Comparison of ENCODE assay signal across 8 cellular contexts in genomic region chr7:47577351-47577919, GRCh38. TPM values are rescaled to one million over a fixed set of nuclear protein-coding genes. Genes with fewer than 3 reads are reported as not detected.
A peak's percentile ranks its signal among the peaks of the same experiment; 100 is the strongest.
DNase-seq lines count a peak whose midpoint lies in the region; TF ChIP-seq lines count a peak whose summit lies in the region.
"Had no signal": no experiment of that assay in that cellular context is flagged by ENCODE, and none has a peak within 500 bp of the region (broad histone marks: within the 10 kb centered on the region; RNA-seq: fewer than 3 reads in every experiment).

No MANE protein-coding gene starts in this region.

- no peak overlapping the region for H3K9ac ChIP-seq in endodermal cell (ENCODE audit: extremely low read depth, low read length, poor library complexity, severe bottlenecking)

- H3K4me2 ChIP-seq in OCI-LY7 (ENCODE audit: low read length): peak overlapping the region; percentile 63

- H3K27ac ChIP-seq in OCI-LY7 (ENCODE audit: low read depth, low read length, poor library complexity, severe bottlenecking) (peak overlapping the region; percentile 75), endodermal cell (ENCODE audit: low read depth, low read length) (no peak overlapping the region)

- POLR2A ChIA-PET in OCI-LY7 (lab: Charles Lee): interaction anchor here (0.6 to 1.6 kb wide), 5 partner anchors 8 to 93 kb away, joined by 3 to 5 read pairs (median 4); no protein-coding TSS in a partner anchor
- POLR2A ChIA-PET in activated CD4-positive, alpha-beta memory T cell treated with anti-CD3 and anti-CD28 coated beads, Interleukin-2, amount 10 ng/mL, durations not matched to agents 7 days and 5 days (lab: Charles Lee): no interaction called here

- CTCF ChIA-PET in OCI-LY7 (lab: Charles Lee; ENCODE audit: unreplicated experiment): interaction anchor here (0.8 kb wide), 1 partner anchor 81 kb away, joined by 3 read pairs; no protein-coding TSS in a partner anchor
- CTCF ChIA-PET in activated CD4-positive, alpha-beta memory T cell treated with anti-CD3 and anti-CD28 coated beads, Interleukin-2, amount 10 ng/mL, durations not matched to agents 7 days and 5 days (lab: Charles Lee): no interaction called here

- DNase-seq in OCI-LY7 (ENCODE audit: low spot score) (peak; percentile 38), endodermal cell (no peak), nephron progenitor cell (no peak), type B pancreatic cell (ENCODE audit: extremely low spot score, unreplicated experiment) (no peak), CD1c-positive myeloid dendritic cell (ENCODE audit: extremely low spot score) (no peak)
- no peak for DNase-seq in activated CD4-positive, alpha-beta memory T cell treated with anti-CD3 and anti-CD28 coated beads, Interleukin-2, amount 10 ng/mL, durations not matched to agents 7 days and 5 days
- no peak for DNase-seq in activated CD8-positive, alpha-beta memory T cell treated with anti-CD3 and anti-CD28 coated beads, Interleukin-2, amount 50 U/mL, for 48 hours
- DNase-seq: NCI-H1092 treated with DMSO at 0.1 percent for 48 hours had no signal

- peaks cover 30% of the 10 kb centered on the region; the same call in 1 of the 2 replicates for H3K79me2 ChIP-seq in OCI-LY7 (ENCODE audit: insufficient read depth, low read depth, low read length)

- H4K20me1 ChIP-seq in OCI-LY7 (ENCODE audit: insufficient read depth, low read length): no peaks in the 10 kb centered on the region

- TF ChIP-seq CTCF in OCI-LY7 (conservative IDR thresholded peaks at IDR 0.05; ENCODE audit: low read length): no peak
- TF ChIP-seq CTCF in endodermal cell (conservative IDR thresholded peaks at IDR 0.05): no peak
- no peak for TF ChIP-seq CTCF in nephron progenitor cell (IDR thresholded peaks at IDR 0.05)
- TF ChIP-seq CTCF in type B pancreatic cell (conservative IDR thresholded peaks at IDR 0.05): no peak

- H2AFZ ChIP-seq in OCI-LY7 (ENCODE audit: low read length): no peak overlapping the region

- H3K4me1 ChIP-seq in OCI-LY7 (ENCODE audit: insufficient read depth, low read length, poor library complexity, severe bottlenecking): peaks cover 83% of the 10 kb centered on the region
- peaks cover 12% of the 10 kb centered on the region for H3K4me1 ChIP-seq in endodermal cell (ENCODE audit: control insufficient read depth, insufficient read depth, low read length)

- H3K36me3 ChIP-seq in OCI-LY7 (ENCODE audit: insufficient read depth, low read length) (peaks cover 6% of the 10 kb centered on the region; the same call in 1 of the 2 replicates), endodermal cell (ENCODE audit: control insufficient read depth, insufficient read depth, low read length) (no peaks in the 10 kb centered on the region)

- H3K27me3 Mint-ChIP-seq in endodermal cell (ENCODE audit: insufficient read depth): peaks cover 3% of the 10 kb centered on the region
- H3K27me3 Mint-ChIP-seq in nephron progenitor cell (ENCODE audit: low read depth, poor library complexity): peaks cover 7% of the 10 kb centered on the region
- H3K27me3 Mint-ChIP-seq in type B pancreatic cell: peaks cover 5% of the 10 kb centered on the region
- H3K27me3 Mint-ChIP-seq in activated CD4-positive, alpha-beta memory T cell treated with anti-CD3 and anti-CD28 coated beads, Interleukin-2, amount 10 ng/mL, durations not matched to agents 7 days and 5 days: peaks cover 10% of the 10 kb centered on the region

- H3K36me3 Mint-ChIP-seq in endodermal cell (ENCODE audit: low read depth): peaks cover 5% of the 10 kb centered on the region
- H3K36me3 Mint-ChIP-seq in nephron progenitor cell (ENCODE audit: low read depth): peaks cover 23% of the 10 kb centered on the region
- H3K36me3 Mint-ChIP-seq in type B pancreatic cell: peaks cover 9% of the 10 kb centered on the region
- H3K36me3 Mint-ChIP-seq in activated CD4-positive, alpha-beta memory T cell treated with anti-CD3 and anti-CD28 coated beads, Interleukin-2, amount 10 ng/mL, durations not matched to agents 7 days and 5 days (ENCODE audit: low read depth): no peaks in the 10 kb centered on the region

- H3K27ac Mint-ChIP-seq in endodermal cell (peak overlapping the region; percentile 13), nephron progenitor cell (peak overlapping the region; percentile 32), type B pancreatic cell (peak overlapping the region; percentile 97)
- H3K27ac Mint-ChIP-seq in activated CD4-positive, alpha-beta memory T cell treated with anti-CD3 and anti-CD28 coated beads, Interleukin-2, amount 10 ng/mL, durations not matched to agents 7 days and 5 days: no peak overlapping the region

- H3K9me3 ChIP-seq in OCI-LY7 (ENCODE audit: low read length): no peaks in the 10 kb centered on the region
- no peaks in the 10 kb centered on the region for H3K9me3 ChIP-seq in endodermal cell (ENCODE audit: control insufficient read depth, low read length)

- H3K4me1 Mint-ChIP-seq in endodermal cell (peaks cover 44% of the 10 kb centered on the region), nephron progenitor cell (peaks cover 82% of the 10 kb centered on the region), type B pancreatic cell (ENCODE audit: unreplicated experiment) (peaks cover 76% of the 10 kb centered on the region)
- H3K4me1 Mint-ChIP-seq in activated CD4-positive, alpha-beta memory T cell treated with anti-CD3 and anti-CD28 coated beads, Interleukin-2, amount 10 ng/mL, durations not matched to agents 7 days and 5 days: no peaks in the 10 kb centered on the region

- H3K4me3 Mint-ChIP-seq in endodermal cell (no peak overlapping the region), nephron progenitor cell (peak overlapping the region; percentile 1), type B pancreatic cell (peak overlapping the region; percentile 70)
- H3K4me3 Mint-ChIP-seq in activated CD4-positive, alpha-beta memory T cell treated with anti-CD3 and anti-CD28 coated beads, Interleukin-2, amount 10 ng/mL, durations not matched to agents 7 days and 5 days: no peak overlapping the region

- 93 to 95% methylated on average over 13 to 14 of the region's 14 CpGs for WGBS in endodermal cell (ENCODE audit: insufficient coverage in 1 of 2, insufficient read length in 1 of 2), 2 experiments

- intact Hi-C loops in OCI-LY7 (cut with micrococcal nuclease; ENCODE audit: unreplicated experiment): loop anchor here (5.0 kb wide), 1 partner anchor 80 kb away; no protein-coding TSS in a partner anchor

- peak overlapping the region; percentile 15 for H3K4me3 ChIP-seq in OCI-LY7 (ENCODE audit: low read depth, low read length, poor library complexity, severe bottlenecking)
- H3K4me3 ChIP-seq in endodermal cell (ENCODE audit: low read length): no peak overlapping the region

- BruUV-seq in OCI-LY7 (replicated peaks; lab: Mats Ljungman, UMichigan): no TSS peak

- H3K27me3 ChIP-seq in endodermal cell (ENCODE audit: control insufficient read depth, insufficient read depth, low read length, poor library complexity, severe bottlenecking): peaks cover 3% of the 10 kb centered on the region

- H3K9me3 Mint-ChIP-seq in endodermal cell: no peaks in the 10 kb centered on the region
- H3K9me3 Mint-ChIP-seq in nephron progenitor cell: no peaks in the 10 kb centered on the region
- no peaks in the 10 kb centered on the region for H3K9me3 Mint-ChIP-seq in type B pancreatic cell
- H3K9me3 Mint-ChIP-seq in activated CD4-positive, alpha-beta memory T cell treated with anti-CD3 and anti-CD28 coated beads, Interleukin-2, amount 10 ng/mL, durations not matched to agents 7 days and 5 days: peaks cover 3% of the 10 kb centered on the region

- H3K9me2 ChIP-seq in OCI-LY7 (ENCODE audit: insufficient read depth, low read length): no peaks in the 10 kb centered on the region

RNA-seq across cellular contexts. Expression of gene TNS3, which starts 4.5 kb away (rescaled TPM):
- total RNA-seq in OCI-LY7 (2014; rRNA removed; shearing (Covaris generic)): 8.3 and 9.5 TPM in 2 replicates
- total RNA-seq in OCI-LY7 (2022): 36.5 and 42.1 TPM in 2 replicates
- total RNA-seq in endodermal cell: 10 to 100 TPM; 33.8 to 38.5 TPM
- polyA plus RNA-seq in endodermal cell (2013, experiment 1 of 2): 18.1 TPM
- 19.3 TPM for polyA plus RNA-seq in endodermal cell (2013, experiment 2 of 2)
- total RNA-seq in type B pancreatic cell (ENCODE audit: low replicate concordance): 48.8 and 138 TPM in 2 replicates
- under 1 TPM; 0.15 to 0.18 TPM for total RNA-seq in activated CD4-positive, alpha-beta memory T cell treated with anti-CD3 and anti-CD28 coated beads, Interleukin-2, amount 10 ng/mL, durations not matched to agents 7 days and 5 days

Comparison
In these comparisons a context has a peak if more than half of its experiments do, and no peak if none do; other contexts are left out.
1. H3K4me3 Mint-ChIP-seq: peak in nephron progenitor cell (single experiment) and type B pancreatic cell (single experiment); none in endodermal cell (single experiment) and activated CD4-positive, alpha-beta memory T cell treated with anti-CD3 and anti-CD28 coated beads, Interleukin-2, amount 10 ng/mL, durations not matched to agents 7 days and 5 days (single experiment).
2. RNA of gene TNS3, which starts 4.5 kb away (total RNA-seq): 48.8 to 138 TPM in type B pancreatic cell, 8.3 to 42.1 TPM in OCI-LY7 and 33.8 to 38.5 TPM in endodermal cell; 0.15 to 0.18 TPM in activated CD4-positive, alpha-beta memory T cell treated with anti-CD3 and anti-CD28 coated beads, Interleukin-2, amount 10 ng/mL, durations not matched to agents 7 days and 5 days; every median in the first group is over 4 times any median in the second.